2 cellular contexts compared by ENCODE assay signal in genomic region chr6:28188111-28188979, GRCh38.
TF ChIP-seq lines count a peak whose summit lies in the region.

No MANE protein-coding gene starts in this region.

TF ChIP-seq in HEK293, 187 proteins besides CTCF, POLR2A, EP300 and RAD21:
- 0 out of 2 replicates have a peak, but pooled peaks have one; percentile 46 for TF ChIP-seq ZNF280D (tag by site-specific recombination; IDR thresholded peaks at IDR 0.05)
- no peak for TF ChIP-seq ZNF549 (tag by site-specific recombination; IDR thresholded peaks at IDR 0.05)
- peak; percentile 100 for TF ChIP-seq SETDB1 (IDR thresholded peaks at IDR 0.05; ENCODE audit: insufficient read length, low read length)

TF ChIP-seq in K562, 482 proteins besides CTCF, POLR2A, EP300 and RAD21 (continued from another document):
- TF ChIP-seq CLOCK (CRISPR knock-in tag; IDR thresholded peaks at IDR 0.05; ENCODE audit: borderline replicate concordance): no peak
- no peak for TF ChIP-seq TSHZ1 (CRISPR knock-in tag; IDR thresholded peaks at IDR 0.05)
- TF ChIP-seq HMGN3 (IDR thresholded peaks at IDR 0.05; ENCODE audit: borderline replicate concordance, extremely low read depth, insufficient read length, low read depth, low read length): no peak
- peak; percentile 71; the same call in 1 of the 2 replicates for TF ChIP-seq ZEB2 (IDR thresholded peaks at IDR 0.05)
- TF ChIP-seq ZNF75A (CRISPR knock-in tag; IDR thresholded peaks at IDR 0.05): peak; percentile 99
- TF ChIP-seq RBM25 (IDR thresholded peaks at IDR 0.05; ENCODE audit: low read depth, low read length, severe bottlenecking): peak; percentile 89
- peak; percentile 99 for TF ChIP-seq TRIM28 (IDR thresholded peaks at IDR 0.05)
- TF ChIP-seq ZNF280B (CRISPR knock-in tag; IDR thresholded peaks at IDR 0.05): peak; percentile 97
- peak; percentile 85; the same call in 1 of the 2 replicates for TF ChIP-seq NFRKB (IDR thresholded peaks at IDR 0.05; ENCODE audit: low read depth)
- TF ChIP-seq ATF7 (IDR thresholded peaks at IDR 0.05): 0 out of 2 replicates have a peak, but pooled peaks have one; percentile 32
- peak; percentile 62; the same call in 1 of the 2 replicates for TF ChIP-seq MTA3 (IDR thresholded peaks at IDR 0.05; ENCODE audit: borderline replicate concordance)
- TF ChIP-seq TRIM24 (IDR thresholded peaks at IDR 0.05): peak in 1 of 2 experiments; percentile 74; a peak in 2 of 4 replicates
- TF ChIP-seq MTA1 (IDR thresholded peaks at IDR 0.05; ENCODE audit: borderline replicate concordance): 0 out of 2 replicates have a peak, but pooled peaks have one; percentile 30
- peak in 1 of 2 experiments; percentile 8; a peak in 1 of 4 replicates for TF ChIP-seq KDM1A (IDR thresholded peaks at IDR 0.05)
- no peak for TF ChIP-seq ELF4 (CRISPR knock-in tag; IDR thresholded peaks at IDR 0.05)
- TF ChIP-seq CBX1 (IDR thresholded peaks at IDR 0.05; ENCODE audit: low read depth): 0 out of 2 replicates have a peak, but pooled peaks have one; percentile 59
- TF ChIP-seq LARP7 (IDR thresholded peaks at IDR 0.05): no peak
- TF ChIP-seq ZNF12 (CRISPR knock-in tag; IDR thresholded peaks at IDR 0.05): no peak
- no peak for TF ChIP-seq ZNF668 (CRISPR knock-in tag; IDR thresholded peaks at IDR 0.05)
- peak; percentile 98 for TF ChIP-seq ZNF280A (IDR thresholded peaks at IDR 0.05; ENCODE audit: low read depth, partially characterized antibody)
- peak; percentile 59 for TF ChIP-seq ZNF316 (IDR thresholded peaks at IDR 0.05)
- 0 out of 2 replicates have a peak, but pooled peaks have one; percentile 9 for TF ChIP-seq MAFG (tag; conservative IDR thresholded peaks at IDR 0.05)
- no peak for TF ChIP-seq LCOR (CRISPR knock-in tag; IDR thresholded peaks at IDR 0.05)
- TF ChIP-seq ZNF253 (CRISPR knock-in tag; conservative IDR thresholded peaks at IDR 0.05): no peak
- 0 out of 2 replicates have a peak, but pooled peaks have one; percentile 6 for TF ChIP-seq ZNF507 (tag; conservative IDR thresholded peaks at IDR 0.05)
- no peak for TF ChIP-seq ZNF436 (CRISPR knock-in tag; IDR thresholded peaks at IDR 0.05)
- peak; percentile 18; the same call in 1 of the 2 replicates for TF ChIP-seq HDAC6 (IDR thresholded peaks at IDR 0.05; ENCODE audit: low read depth, low read length)
- TF ChIP-seq NKRF (IDR thresholded peaks at IDR 0.05; ENCODE audit: borderline replicate concordance): no peak
- no peak for TF ChIP-seq TOE1 (IDR thresholded peaks at IDR 0.05; ENCODE audit: borderline replicate concordance)
- no peak for TF ChIP-seq TOE1 (CRISPR knock-in tag; IDR thresholded peaks at IDR 0.05; ENCODE audit: borderline replicate concordance, low read depth)
- TF ChIP-seq SMARCA5 (IDR thresholded peaks at IDR 0.05): 0 out of 2 replicates have a peak, but pooled peaks have one; percentile 22
- TF ChIP-seq LEF1 (IDR thresholded peaks at IDR 0.05): peak; percentile 33; the same call in 1 of the 2 replicates
- TF ChIP-seq XRCC3 (IDR thresholded peaks at IDR 0.05): peak; percentile 93
- TF ChIP-seq FOXP4 (CRISPR knock-in tag; IDR thresholded peaks at IDR 0.05; ENCODE audit: borderline replicate concordance): no peak
